8 cellular contexts compared by ENCODE assay signal in the genomic region with DNA sequence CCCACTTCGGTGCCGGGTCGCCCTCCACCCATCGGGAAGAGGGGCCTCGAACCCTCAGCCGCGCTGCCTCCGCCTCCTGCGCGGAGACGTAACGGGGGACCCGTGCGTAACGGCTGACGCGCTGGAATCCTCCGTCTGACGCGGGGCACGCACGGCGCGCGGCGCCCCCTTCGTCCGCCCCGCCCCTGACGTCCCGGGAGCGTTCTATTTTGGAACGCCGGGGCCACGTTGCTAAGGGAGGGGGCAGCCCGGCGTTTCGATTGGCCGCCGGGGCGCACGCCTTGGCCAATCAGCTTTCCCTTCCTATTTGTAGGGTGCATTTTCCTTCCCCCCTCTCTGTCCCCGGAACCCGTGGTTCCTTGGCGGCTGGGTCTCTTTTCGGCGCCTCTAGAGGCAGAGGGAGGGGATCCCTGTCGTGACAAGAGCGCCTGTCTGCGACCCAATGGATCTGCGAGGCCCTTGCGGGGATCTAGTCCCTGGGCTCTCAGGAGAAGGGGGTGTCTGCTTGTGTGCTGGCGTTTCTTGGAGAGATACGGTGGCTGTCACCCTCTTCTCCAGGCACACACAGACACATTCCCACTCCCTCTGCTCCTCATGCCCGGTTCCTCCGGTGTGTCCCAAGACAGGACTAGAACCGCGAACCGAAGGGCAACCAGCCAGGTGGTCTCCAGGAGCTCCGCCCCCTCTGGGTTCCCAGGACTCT. TPM values are rescaled to one million over a fixed set of nuclear protein-coding genes. Genes with fewer than 3 reads are reported as not detected.
DNase-seq lines count a peak whose midpoint lies in the region; TF ChIP-seq lines count a peak whose summit lies in the region.

No MANE protein-coding gene starts in this region.

- intact Hi-C loops in stomach (cut with DNase I; ENCODE audit: low total_unique reads) = no loop called here

- no peaks in the 10 kb centered on the region for H3K9me3 Mint-ChIP-seq in neural crest cell

- peak; percentile 95 for TF ChIP-seq EP300 in stomach (IDR thresholded peaks at IDR 0.05)

- H3K4me1 ChIP-seq in stomach = peaks cover 22 to 52% (median 41%) of the 10 kb centered on the region in 4 donors

- H3K36me3 Mint-ChIP-seq in neural crest cell (ENCODE audit: low read depth) = no peaks in the 10 kb centered on the region

- peaks cover 27% of the 10 kb centered on the region for H3K4me1 Mint-ChIP-seq in neural crest cell

- H3K27ac ChIP-seq in stomach = peak overlapping the region; percentile 93 to 99 (median 96)

- 0 to 1% (median 0%) methylated on average over 40 to 60 of the region's 60 CpGs for WGBS in stomach, 5 donors

- H3K4me3 ChIP-seq in H7 (ENCODE audit: insufficient read depth, low read depth, low read length) (peak overlapping the region; percentile 90), stomach (peak overlapping the region; percentile 56 to 78 (median 70))

- peak overlapping the region; percentile 89 for H3K4me3 Mint-ChIP-seq in neural crest cell

- DNase-seq in EH (ENCODE audit: low read depth) (peak; percentile 95), H7 (peak; percentile 98), M059J (ENCODE audit: low read depth) (peak; percentile 90), SHP77 (lab: John Stamatoyannopoulos, UW) (peak; percentile 85 to 93), activated gamma-delta T cell (lab: John Stamatoyannopoulos, UW) (peak; percentile 79), fibroblast of the conjunctiva (ENCODE audit: low read depth) (peak; percentile 92), neural crest cell (ENCODE audit: low read depth, low spot score) (peak; percentile 85), stomach (peak; percentile 95)

- TF ChIP-seq CTCF in neural crest cell (conservative IDR thresholded peaks at IDR 0.05) = no peak
- peak in 1 of 7 experiments; percentile 6 for TF ChIP-seq CTCF in stomach (IDR thresholded peaks at IDR 0.05)

- TF ChIP-seq POLR2A in stomach (IDR thresholded peaks at IDR 0.05) = peak in 1 of 4 donors; percentile 28

- peaks cover 14% of the 10 kb centered on the region for H3K27me3 ChIP-seq in H7 (ENCODE audit: control insufficient read depth, insufficient read depth, low read length)
- H3K27me3 ChIP-seq in stomach = peaks cover 0 to 33% (median 23%) of the 10 kb centered on the region in 3 donors

- H3K36me3 ChIP-seq in H7 (replicated peaks; ENCODE audit: control insufficient read depth, insufficient read depth, low read length) (no peaks in the 10 kb centered on the region), stomach (peaks cover 0 to 33% (median 0%) of the 10 kb centered on the region in 4 donors)

- no peaks in the 10 kb centered on the region for H3K9me3 ChIP-seq in stomach

- peaks cover 51% of the 10 kb centered on the region for H3K27me3 Mint-ChIP-seq in neural crest cell (ENCODE audit: low read depth)

- H3K27ac Mint-ChIP-seq in neural crest cell (ENCODE audit: unreplicated experiment) = peak overlapping the region; percentile 98

RNA-seq across cellular contexts. Expression of a gene that starts 1.5 kb away (rescaled TPM):
- total RNA-seq in H7 (2014; rRNA removed; shearing (Covaris generic)) = 1.6 and 10.3 TPM in 2 replicates
- total RNA-seq in M059J (2014; rRNA removed; shearing (Covaris generic)) = 4.3 and 5.5 TPM in 2 replicates
- total RNA-seq in neural crest cell (0.26 and 0.45 TPM in 2 replicates), stomach (10 to 100 TPM in 2 of 5 donors, 1 to 10 TPM in 3; 1.2 to 76.8 (median 5.5) TPM)
- 10 to 100 TPM in 2 of 3 donors, 1 to 10 TPM in 1; 6.9 to 20.9 (median 11.1) TPM for polyA plus RNA-seq in stomach

RNA-seq across cellular contexts. Expression of a gene that starts 27.6 kb away (rescaled TPM):
- 16.3 and 17.5 TPM in 2 replicates for total RNA-seq in H7 (2014; rRNA removed; shearing (Covaris generic))
- 3.5 and 4.2 TPM in 2 replicates for total RNA-seq in M059J (2014; rRNA removed; shearing (Covaris generic))
- total RNA-seq in neural crest cell = 16.2 and 19.8 TPM in 2 replicates
- total RNA-seq in stomach = 10 to 100 TPM in 2 of 5 donors, 1 to 10 TPM in 2, not detected in 1; 2.0 to 37.3 (median 10.6) TPM
- 1 to 10 TPM; 4.7 to 9.3 (median 7.9) TPM for polyA plus RNA-seq in stomach

RNA-seq across cellular contexts. Expression of a gene that starts 29.0 kb away (rescaled TPM):
- 4.0 and 9.2 TPM in 2 replicates for total RNA-seq in H7 (2014; rRNA removed; shearing (Covaris generic))
- total RNA-seq in M059J (2014; rRNA removed; shearing (Covaris generic)) = 0.64 TPM in 1 of 2 replicates, not detected in the other
- total RNA-seq in neural crest cell = not detected in 2 replicates
- total RNA-seq in stomach = 1 to 10 TPM in 1 of 5 donors, under 1 TPM in 1, not detected in 3; 0.92 to 1.6 TPM
- 1 to 10 TPM; 1.9 to 5.2 (median 4.9) TPM for polyA plus RNA-seq in stomach

RNA-seq across cellular contexts. Expression of a gene that starts 38.0 kb away (rescaled TPM):
- total RNA-seq in H7 (2014; rRNA removed; shearing (Covaris generic)) = 103 and 130 TPM in 2 replicates
- total RNA-seq in M059J (2014; rRNA removed; shearing (Covaris generic)) = 91.6 and 97.7 TPM in 2 replicates
- total RNA-seq in neural crest cell (46.1 and 49.9 TPM in 2 replicates), stomach (100 to 1,000 TPM in 3 of 5 donors, 10 to 100 TPM in 2; 48.4 to 280 (median 119) TPM)
- 100 to 1,000 TPM in 1 of 3 donors, 10 to 100 TPM in 2; 62.8 to 149 (median 76.0) TPM for polyA plus RNA-seq in stomach

RNA-seq across cellular contexts. Expression of a gene that starts 45.6 kb away (rescaled TPM):
- 68.5 and 76.6 TPM in 2 replicates for total RNA-seq in H7 (2014; rRNA removed; shearing (Covaris generic))
- total RNA-seq in M059J (2014; rRNA removed; shearing (Covaris generic)) = 78.1 and 87.7 TPM in 2 replicates
- 111 and 115 TPM in 2 replicates for total RNA-seq in neural crest cell
- total RNA-seq in stomach = 10 to 100 TPM in 4 of 5 donors, 1 to 10 TPM in 1; 7.8 to 79.3 (median 36.9) TPM
- polyA plus RNA-seq in stomach = 10 to 100 TPM; 53.9 to 66.9 (median 54.6) TPM

Comparison
In these comparisons a context has a peak if more than half of its experiments do, and no peak if none do; other contexts are left out.
1. Peak in every context shown above with its lines: DNase-seq, H3K4me3 ChIP-seq and H3K27ac ChIP-seq.